20 cellular contexts compared by ENCODE assay signal in genomic region chr6:169407338-169407737, GRCh38.
"Had no signal": no experiment of that assay in that cellular context is flagged by ENCODE, and none has a peak within 500 bp of the region (broad histone marks: within the 10 kb centered on the region; RNA-seq: fewer than 3 reads in every experiment).

No MANE protein-coding gene starts in this region.

- H3K4me3 ChIP-seq: adrenal gland, left lung, right atrium auricular region, skin epidermis had no signal

- H3K36me3 ChIP-seq: adrenal gland, left lung, right atrium auricular region had no signal

- H3K4me1 Mint-ChIP-seq: activated T-helper 17 cell treated with anti-CD3 and anti-CD28 coated beads, Interleukin-2, amount 50 U/mL, for 72 hours; naive thymus-derived CD8-positive, alpha-beta T cell had no signal

- H3K27ac ChIP-seq: adrenal gland, left lung, VCaP had no signal

- H3K27me3 ChIP-seq: adrenal gland, left lung, right atrium auricular region had no signal

- H3K9me3 ChIP-seq: adrenal gland, right atrium auricular region had no signal

- H3K4me3 Mint-ChIP-seq: activated T-helper 17 cell treated with anti-CD3 and anti-CD28 coated beads, Interleukin-2, amount 50 U/mL, for 72 hours; naive thymus-derived CD8-positive, alpha-beta T cell; type B pancreatic cell had no signal

- DNase-seq: activated CD4-positive, alpha-beta T cell treated with anti-CD3 and anti-CD28 coated beads for 1 hour; activated CD4-positive, alpha-beta T cell treated with anti-CD3 and anti-CD28 coated beads, Interleukin-2, amount 50 U/mL, for 4 hours; activated naive CD4-positive, alpha-beta T cell treated with Interleukin-2 at 50 U/mL for 16 hours; activated T-cell treated with anti-CD3 and anti-CD28 coated beads for 4 hours; adrenal gland; erythroblast; hippocampal formation; kidney; left lung; mammary epithelial cell; naive thymus-derived CD8-positive, alpha-beta T cell; stimulated activated CD4-positive, alpha-beta T cell treated with anti-CD3 and anti-CD28 coated beads, Interleukin-4, amount 100 ng/mL, for 24 hours; stimulated activated naive CD4-positive, alpha-beta T cell; substantia nigra had no signal

- H3K36me3 Mint-ChIP-seq: type B pancreatic cell had no signal

- H3K4me1 ChIP-seq: adrenal gland, left lung, right atrium auricular region had no signal

- H3K27me3 Mint-ChIP-seq: progenitor cell of endocrine pancreas, type B pancreatic cell had no signal

- H3K27ac Mint-ChIP-seq: activated T-helper 17 cell treated with anti-CD3 and anti-CD28 coated beads, Interleukin-2, amount 50 U/mL, for 72 hours; naive thymus-derived CD8-positive, alpha-beta T cell; progenitor cell of endocrine pancreas; type B pancreatic cell had no signal

- ATAC-seq: activated T-helper 17 cell treated with anti-CD3 and anti-CD28 coated beads, Interleukin-2, amount 50 U/mL, for 72 hours; naive thymus-derived CD8-positive, alpha-beta T cell had no signal
